Comparison of ENCODE assay signal across 19 cellular contexts in the genomic region with DNA sequence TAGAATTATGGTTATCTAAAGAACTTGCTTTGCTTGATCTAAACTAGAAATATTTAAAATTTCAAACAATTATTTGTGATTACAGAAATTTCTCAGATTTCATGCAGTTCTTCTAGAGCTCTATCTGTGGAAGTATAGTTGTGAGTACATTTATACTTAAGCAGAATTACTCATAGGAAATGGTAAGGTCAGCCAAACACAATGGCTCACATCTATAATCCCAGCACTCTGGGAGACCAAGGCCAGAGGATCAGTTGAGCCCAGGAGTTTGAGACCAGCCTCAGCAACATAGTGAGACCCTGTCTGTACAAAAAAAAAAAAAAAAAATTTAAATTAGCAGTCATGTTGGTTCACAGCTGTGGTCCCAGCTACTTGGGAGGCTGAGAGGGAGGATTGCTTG.
DNase-seq lines count a peak whose midpoint lies in the region; ATAC-seq and TF ChIP-seq lines count a peak whose summit lies in the region.
"Had no signal": no experiment of that assay in that cellular context is flagged by ENCODE, and none has a peak within 500 bp of the region (broad histone marks: within the 10 kb centered on the region; RNA-seq: fewer than 3 reads in every experiment).

No MANE protein-coding gene starts in this region.

- no peaks in the 10 kb centered on the region for H3K9me1 ChIP-seq in IMR-90 (ENCODE audit: insufficient read depth, low read length)

- POLR2A ChIA-PET in IMR-90 (lab: Charles Lee; ENCODE audit: unreplicated experiment): no interaction called here
- POLR2A ChIA-PET in CD8-positive, alpha-beta T cell (lab: Charles Lee): no interaction called here

- H3K9ac ChIP-seq in IMR-90 (ENCODE audit: low read depth, low read length): no peak overlapping the region
- H3K9ac ChIP-seq: BLaER1 had no signal

- no peaks in the 10 kb centered on the region for H3K27me3 Mint-ChIP-seq in CD8-positive, alpha-beta T cell (ENCODE audit: low read depth)
- H3K27me3 Mint-ChIP-seq: IgD-negative memory B cell had no signal

- ATAC-seq in IMR-90 (ENCODE audit: low read depth): peak; percentile 47; the same call in 1 of the 2 replicates
- no peak for ATAC-seq in HG03439 (IDR thresholded peaks at IDR 0.05; ENCODE audit: unreplicated experiment)
- ATAC-seq in CD8-positive, alpha-beta T cell: no peak
- ATAC-seq: GM12878 had no signal

- H4K91ac ChIP-seq in IMR-90 (ENCODE audit: insufficient read depth, low read depth, low read length): no peak overlapping the region

- no peak overlapping the region for H3K14ac ChIP-seq in IMR-90 (replicated peaks; ENCODE audit: low read depth, low read length)

- dilution Hi-C loops in IMR-90 (cut with HindIII; ENCODE audit: low sequenced_read_pairs, unreplicated experiment): no loop called here

- no TSS peak for BruUV-seq in IMR-90 (replicated peaks; lab: Mats Ljungman, UMichigan)

- H2BK120ac ChIP-seq in IMR-90 (ENCODE audit: low read depth, low read length): 0 out of 2 replicates have a peak overlapping the region, but pooled peaks have one; percentile 6

- no peaks in the 10 kb centered on the region for H3K4me1 Mint-ChIP-seq in CD8-positive, alpha-beta T cell (ENCODE audit: low read depth)
- H3K4me1 Mint-ChIP-seq: IgD-negative memory B cell had no signal

- H2BK20ac ChIP-seq in IMR-90 (ENCODE audit: low read depth, low read length): no peak overlapping the region

- no peak overlapping the region for H3K23ac ChIP-seq in IMR-90 (ENCODE audit: low read depth, low read length)

- TF ChIP-seq POLR2A in IMR-90 (IDR thresholded peaks at IDR 0.05; ENCODE audit: low read depth, low read length): no peak

- H3K4me3 ChIP-seq in IMR-90 (ENCODE audit: insufficient read depth, low read depth, low read length) (no peak overlapping the region), astrocyte of the spinal cord (ENCODE audit: low read depth, low read length) (no peak overlapping the region), fibroblast of pulmonary artery (replicated peaks; ENCODE audit: low read depth, low read length) (no peak overlapping the region), MG63 (no peak overlapping the region)
- no peak overlapping the region for H3K4me3 ChIP-seq in CD8-positive, alpha-beta T cell (ENCODE audit: low read depth, low read length)
- H3K4me3 ChIP-seq: BLaER1, GM12878, HAP-1 had no signal

- H3K4me2 ChIP-seq in IMR-90 (ENCODE audit: low read depth, low read length): peak overlapping the region; percentile 38; the same call in 1 of the 2 replicates
- H3K4me2 ChIP-seq: BLaER1 had no signal

- H3K9me3 ChIP-seq in IMR-90 (ENCODE audit: control insufficient read depth, insufficient read depth, low read length) (no peaks in the 10 kb centered on the region), MG63 (peaks cover 6% of the 10 kb centered on the region)
- peaks cover 6% of the 10 kb centered on the region for H3K9me3 ChIP-seq in CD8-positive, alpha-beta T cell (ENCODE audit: low read length)
- H3K9me3 ChIP-seq: HAP-1 had no signal

- H3K27me3 ChIP-seq in IMR-90 (ENCODE audit: control insufficient read depth, insufficient read depth, low read length) (no peaks in the 10 kb centered on the region), MG63 (no peaks in the 10 kb centered on the region)
- no peaks in the 10 kb centered on the region for H3K27me3 ChIP-seq in CD8-positive, alpha-beta T cell (ENCODE audit: insufficient read depth, low read length)
- H3K27me3 ChIP-seq: BLaER1 had no signal

- in situ Hi-C loops in IMR-90 (cut with MboI; ENCODE audit: low sequenced_read_pairs): no loop called here
- in situ Hi-C loops in astrocyte of the spinal cord (cut with HindIII; ENCODE audit: low sequenced_read_pairs): no loop called here

- H3K27ac Mint-ChIP-seq in CD8-positive, alpha-beta T cell: no peak overlapping the region
- H3K27ac Mint-ChIP-seq: IgD-negative memory B cell had no signal

- H3K36me3 ChIP-seq in IMR-90 (ENCODE audit: control insufficient read depth, insufficient read depth, low read length) (no peaks in the 10 kb centered on the region), MG63 (peaks cover 8% of the 10 kb centered on the region)
- no peaks in the 10 kb centered on the region for H3K36me3 ChIP-seq in CD8-positive, alpha-beta T cell (ENCODE audit: insufficient read depth, low read length)
- H3K36me3 ChIP-seq: HAP-1 had no signal

- TF ChIP-seq RAD21 in IMR-90 (IDR thresholded peaks at IDR 0.05; ENCODE audit: low read length): no peak

- peaks cover 61% of the 10 kb centered on the region for H3K36me3 Mint-ChIP-seq in CD8-positive, alpha-beta T cell

- intact Hi-C loops in IMR-90 (cut with micrococcal nuclease): loop anchor here (10.0 kb wide), 1 partner anchor 45 kb away; no protein-coding TSS in a partner anchor
- intact Hi-C loops in CD8-positive, alpha-beta T cell (cut with DNase I, micrococcal nuclease): no loop called here

- H4K20me1 ChIP-seq in IMR-90 (ENCODE audit: insufficient read depth, low read length): no peaks in the 10 kb centered on the region
- H4K20me1 ChIP-seq: BLaER1 had no signal

- H3K18ac ChIP-seq in IMR-90 (ENCODE audit: low read depth, low read length): peak overlapping the region; percentile 62; the same call in 1 of the 2 replicates

- H2AK5ac ChIP-seq in IMR-90 (ENCODE audit: low read depth, low read length): no peak overlapping the region

- peaks cover 0 to 4% of the 10 kb centered on the region in 2 experiments; a peak in 3 of 4 replicates for H3K79me1 ChIP-seq in IMR-90 (ENCODE audit: low read depth in 1 of 2, low read length in 2 of 2)

- H3K56ac ChIP-seq in IMR-90 (ENCODE audit: extremely low read depth, insufficient read depth, low read length): no peak overlapping the region

- peak overlapping the region in 1 of 2 experiments; percentile 24; a peak in 1 of 4 replicates for H4K8ac ChIP-seq in IMR-90 (ENCODE audit: low read depth in 2 of 2, low read length in 2 of 2)

- no peak for TF ChIP-seq CTCF in IMR-90 (conservative IDR thresholded peaks at IDR 0.05; ENCODE audit: low read depth, low read length)
- no peak for TF ChIP-seq CTCF in astrocyte of the spinal cord (IDR thresholded peaks at IDR 0.05; ENCODE audit: low read depth, low read length)
- TF ChIP-seq CTCF in fibroblast of pulmonary artery (IDR thresholded peaks at IDR 0.05; ENCODE audit: low read length, missing control alignments): no peak
- TF ChIP-seq CTCF in CD8-positive, alpha-beta T cell (IDR thresholded peaks at IDR 0.05): no peak

- no peak overlapping the region for H3K27ac ChIP-seq in IMR-90 (ENCODE audit: insufficient read depth, low read length)
- no peak overlapping the region for H3K27ac ChIP-seq in CD8-positive, alpha-beta T cell (ENCODE audit: low read depth, low read length)
- H3K27ac ChIP-seq: BLaER1 had no signal

- no peak overlapping the region for H3K4ac ChIP-seq in IMR-90 (ENCODE audit: low read depth, low read length)

- H3K4me1 ChIP-seq in IMR-90 (ENCODE audit: control insufficient read depth, insufficient read depth, low read length): peaks cover 3% of the 10 kb centered on the region
- H3K4me1 ChIP-seq in CD8-positive, alpha-beta T cell (ENCODE audit: insufficient read depth, low read length): no peaks in the 10 kb centered on the region
- H3K4me1 ChIP-seq: BLaER1, HAP-1 had no signal

- H2BK15ac ChIP-seq in IMR-90 (ENCODE audit: low read depth, low read length): no peak overlapping the region

- H2AFZ ChIP-seq in IMR-90 (replicated peaks; ENCODE audit: low read length, poor library complexity): no peak overlapping the region

- CTCF ChIA-PET in IMR-90 (lab: Yijun Ruan, JAX): interaction anchor here (0.6 to 1.0 kb wide), 3 partner anchors 37 to 904 kb away, joined by 3 to 4 read pairs (median 4); no protein-coding TSS in a partner anchor
- CTCF ChIA-PET in CD8-positive, alpha-beta T cell (lab: Charles Lee): no interaction called here

- no peak overlapping the region for H2BK5ac ChIP-seq in IMR-90 (ENCODE audit: low read depth, low read length, poor library complexity, severe bottlenecking)

- no peak overlapping the region for H4K5ac ChIP-seq in IMR-90 (ENCODE audit: low read depth, low read length)

- peaks cover 14% of the 10 kb centered on the region for H3K9me3 Mint-ChIP-seq in CD8-positive, alpha-beta T cell

- DNase-seq in IMR-90: peak; percentile 43
- peak; percentile 46 for DNase-seq in astrocyte of the spinal cord (ENCODE audit: low read depth, low spot score)
- DNase-seq in fibroblast of pulmonary artery (ENCODE audit: low read depth): peak; percentile 44
- no peak for DNase-seq in NCI-H510A (lab: John Stamatoyannopoulos, UW)
- DNase-seq in MG63: no peak
- no peak for DNase-seq in CD8-positive, alpha-beta T cell
- DNase-seq: DMS153; NCI-H1092; NCI-H2107; NCI-H226; NCI-H526 treated with DMSO at 0.1 percent for 48 hours; NK-92 treated with Interleukin-12 subunit alpha and Interleukin-12 subunit beta, amount 100 ng/mL, for 24 hours; OCI-M1; Right ventricle myocardium superior had no signal

- H3K4me3 Mint-ChIP-seq in CD8-positive, alpha-beta T cell: no peak overlapping the region
- H3K4me3 Mint-ChIP-seq: IgD-negative memory B cell had no signal

- H2AK9ac ChIP-seq in IMR-90 (replicated peaks; ENCODE audit: low read depth, low read length, poor library complexity): no peak overlapping the region

TF ChIP-seq in IMR-90, 13 proteins besides CTCF, POLR2A, EP300 and RAD21 (continues in another document):
- TF ChIP-seq, protein P1, sequence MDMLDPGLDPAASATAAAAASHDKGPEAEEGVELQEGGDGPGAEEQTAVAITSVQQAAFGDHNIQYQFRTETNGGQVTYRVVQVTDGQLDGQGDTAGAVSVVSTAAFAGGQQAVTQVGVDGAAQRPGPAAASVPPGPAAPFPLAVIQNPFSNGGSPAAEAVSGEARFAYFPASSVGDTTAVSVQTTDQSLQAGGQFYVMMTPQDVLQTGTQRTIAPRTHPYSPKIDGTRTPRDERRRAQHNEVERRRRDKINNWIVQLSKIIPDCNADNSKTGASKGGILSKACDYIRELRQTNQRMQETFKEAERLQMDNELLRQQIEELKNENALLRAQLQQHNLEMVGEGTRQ (IDR thresholded peaks at IDR 0.05; ENCODE audit: low read depth, low read length): no peak
- TF ChIP-seq NFE2L2 (IDR thresholded peaks at IDR 0.05; ENCODE audit: low read depth, low read length): no peak
- no peak for TF ChIP-seq MAFK (IDR thresholded peaks at IDR 0.05; ENCODE audit: low read depth, low read length)
- no peak for TF ChIP-seq RCOR1 (IDR thresholded peaks at IDR 0.05; ENCODE audit: insufficient replicate concordance, low read length)
- no peak for TF ChIP-seq BHLHE40 (IDR thresholded peaks at IDR 0.05; ENCODE audit: low read depth, low read length)
- no peak for TF ChIP-seq CHD1 (IDR thresholded peaks at IDR 0.05; ENCODE audit: low read depth, low read length)
- TF ChIP-seq RFX5 (IDR thresholded peaks at IDR 0.05; ENCODE audit: low read depth, low read length): no peak
- TF ChIP-seq MAZ (IDR thresholded peaks at IDR 0.05; ENCODE audit: borderline replicate concordance, low read depth, low read length): no peak
- TF ChIP-seq SMC3 (IDR thresholded peaks at IDR 0.05; ENCODE audit: low read depth, low read length): no peak
- TF ChIP-seq MXI1 (IDR thresholded peaks at IDR 0.05; ENCODE audit: borderline replicate concordance, low read depth, low read length): no peak
- TF ChIP-seq FOS (IDR thresholded peaks at IDR 0.05; ENCODE audit: low read depth, low read length): no peak

Comparison
In these comparisons a context has a peak if more than half of its experiments do, and no peak if none do; other contexts are left out.
1. DNase-seq: peak in IMR-90 (single experiment), astrocyte of the spinal cord (single experiment) and fibroblast of pulmonary artery (single experiment); none in NCI-H510A (single experiment), MG63 (single experiment) and CD8-positive, alpha-beta T cell (0 of 7).